In genomic region chr19:17409990-17410389, GRCh38 we compare ENCODE assay signal across 29 cellular contexts. TPM values are rescaled to one million over a fixed set of nuclear protein-coding genes. Genes with fewer than 3 reads are reported as not detected.
"Had no signal": no experiment of that assay in that cellular context is flagged by ENCODE, and none has a peak within 500 bp of the region (broad histone marks: within the 10 kb centered on the region; RNA-seq: fewer than 3 reads in every experiment).

No MANE protein-coding gene starts in this region.

- H3K27me3 Mint-ChIP-seq: activated naive CD4-positive, alpha-beta T cell treated with anti-CD3 and anti-CD28 coated beads, Interleukin-2, amount 10 ng/mL, durations not matched to agents 7 days and 5 days; memory B cell; stimulated activated naive CD8-positive, alpha-beta T cell treated with anti-CD3 and anti-CD28 coated beads, Interleukin-15, amount 100 ng/mL, for 72 hours had no signal

- H3K4me1 ChIP-seq: parathyroid adenoma had no signal

- H3K27me3 ChIP-seq: ascending aorta, heart left ventricle, neutrophil had no signal

- H3K27ac ChIP-seq: ascending aorta, brain microvascular endothelial cell, gastroesophageal sphincter, heart left ventricle, neutrophil, parathyroid adenoma, skin epidermis, tibial nerve had no signal

- H3K9me3 ChIP-seq: ascending aorta, gastroesophageal sphincter, heart left ventricle, neutrophil, tibial nerve had no signal

- H3K9me3 Mint-ChIP-seq: activated naive CD4-positive, alpha-beta T cell treated with anti-CD3 and anti-CD28 coated beads, Interleukin-2, amount 10 ng/mL, durations not matched to agents 7 days and 5 days; activated T-cell treated with anti-CD3 and anti-CD28 coated beads, Interleukin-2, amount 50 U/mL, for 72 hours; memory B cell; nephron; stimulated activated naive CD8-positive, alpha-beta T cell treated with anti-CD3 and anti-CD28 coated beads, Interleukin-15, amount 100 ng/mL, for 72 hours had no signal

- H3K4me3 ChIP-seq: ascending aorta, gastroesophageal sphincter, heart left ventricle, skin epidermis, tibial nerve had no signal

- H3K4me3 Mint-ChIP-seq: activated naive CD4-positive, alpha-beta T cell treated with anti-CD3 and anti-CD28 coated beads, Interleukin-2, amount 10 ng/mL, durations not matched to agents 7 days and 5 days; activated T-cell treated with anti-CD3 and anti-CD28 coated beads, Interleukin-2, amount 50 U/mL, for 72 hours; memory B cell; nephron; stimulated activated naive CD8-positive, alpha-beta T cell treated with anti-CD3 and anti-CD28 coated beads, Interleukin-15, amount 100 ng/mL, for 72 hours had no signal

- H3K27ac Mint-ChIP-seq: activated naive CD4-positive, alpha-beta T cell treated with anti-CD3 and anti-CD28 coated beads, Interleukin-2, amount 10 ng/mL, durations not matched to agents 7 days and 5 days; activated T-cell treated with anti-CD3 and anti-CD28 coated beads, Interleukin-2, amount 50 U/mL, for 72 hours; memory B cell had no signal

- DNase-seq: activated CD4-positive, alpha-beta T cell treated with anti-CD3 and anti-CD28 coated beads for 4 hours; activated CD4-positive, alpha-beta T cell treated with anti-CD3 and anti-CD28 coated beads, Interleukin-2, amount 50 U/mL, for 48 hours; activated CD4-positive, CD25-positive, alpha-beta regulatory T cell; activated effector memory CD4-positive, alpha-beta T cell treated with anti-CD3 and anti-CD28 coated beads, Interleukin-2, amount 50 U/mL, for 16 hours; activated naive CD4-positive, alpha-beta T cell treated with anti-CD3 and anti-CD28 coated beads, Interleukin-2, amount 10 ng/mL, durations not matched to agents 7 days and 5 days; activated T-cell treated with anti-CD3 and anti-CD28 coated beads, Interleukin-2, amount 50 U/mL, for 72 hours; brain microvascular endothelial cell; central memory CD4-positive, alpha-beta T cell; dermis blood vessel endothelial cell; effector CD8-positive, alpha-beta T cell; heart left ventricle; left cardiac atrium; right cardiac atrium; stimulated activated CD4-positive, alpha-beta T cell treated with anti-CD3 and anti-CD28 coated beads, Interleukin-1b, Interleukin-23, amount 100 ng/mL, for 48 hours; stimulated activated naive CD8-positive, alpha-beta T cell treated with anti-CD3 and anti-CD28 coated beads, Interleukin-15, amount 100 ng/mL, for 72 hours had no signal

- ATAC-seq: activated T-cell treated with anti-CD3 and anti-CD28 coated beads, Interleukin-2, amount 50 U/mL, for 72 hours; gastroesophageal sphincter; heart left ventricle; left cardiac atrium; right cardiac atrium; stimulated activated naive CD8-positive, alpha-beta T cell treated with anti-CD3 and anti-CD28 coated beads, Interleukin-15, amount 100 ng/mL, for 72 hours had no signal

- H3K36me3 ChIP-seq: ascending aorta, brain microvascular endothelial cell, gastroesophageal sphincter, tibial nerve had no signal

RNA-seq across cellular contexts. Expression of gene CCDC194, which starts 16.0 kb away (rescaled TPM):
- total RNA-seq: ascending aorta, gastroesophageal sphincter, left cardiac atrium, myocyte, urinary bladder had no signal
- polyA plus RNA-seq: right cardiac atrium, urinary bladder had no signal

RNA-seq across cellular contexts. Expression of gene PLVAP, which starts 32.8 kb away (rescaled TPM):
- total RNA-seq: activated CD8-positive, alpha-beta memory T cell treated with anti-CD3 and anti-CD28 coated beads for 36 hours; activated T-cell treated with anti-CD3 and anti-CD28 coated beads, Interleukin-2, amount 50 U/mL, for 72 hours had no signal

RNA-seq across cellular contexts. Expression of gene TMEM221, which starts 38.5 kb away (rescaled TPM):
- total RNA-seq: activated CD8-positive, alpha-beta memory T cell treated with anti-CD3 and anti-CD28 coated beads for 36 hours; activated T-cell treated with anti-CD3 and anti-CD28 coated beads, Interleukin-2, amount 50 U/mL, for 72 hours; ascending aorta; dermis blood vessel endothelial cell; mononuclear cell; pulmonary artery endothelial cell; T-helper 1 cell treated with Interleukin-12 subunit alpha and Interleukin-12 subunit beta and Interleukin-4 antibody, amounts not matched to agents 30 ng/mL and 1 ng/mL, for 36 hours had no signal
